Comparison of ENCODE assay signal across 18 cellular contexts in the genomic region with DNA sequence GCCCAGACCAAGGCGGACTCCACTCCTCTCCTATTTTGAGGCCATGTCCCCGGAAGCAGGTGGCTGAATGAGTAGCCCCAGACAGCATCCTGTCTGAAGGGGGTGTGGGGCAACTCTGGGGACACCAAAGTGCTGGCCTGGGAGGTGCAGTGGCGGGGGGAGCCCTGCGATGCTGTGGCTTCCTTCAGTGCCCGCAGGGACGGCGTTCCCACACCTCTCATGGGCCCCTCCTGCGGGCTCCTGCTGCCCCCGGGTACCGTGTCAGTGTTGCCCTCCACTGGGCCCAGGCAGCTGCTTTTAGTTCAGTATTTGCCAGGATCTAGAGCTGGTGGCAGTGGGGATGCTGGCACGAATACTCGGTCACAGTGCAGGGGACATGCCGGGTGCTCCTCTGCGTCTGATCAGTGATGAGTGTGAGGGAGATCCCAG. TPM values are rescaled to one million over a fixed set of nuclear protein-coding genes. Genes with fewer than 3 reads are reported as not detected.
"Had no signal": no experiment of that assay in that cellular context is flagged by ENCODE, and none has a peak within 500 bp of the region (broad histone marks: within the 10 kb centered on the region; RNA-seq: fewer than 3 reads in every experiment).

No MANE protein-coding gene starts in this region.

- ATAC-seq: heart left ventricle; left lobe of liver; stimulated activated naive CD8-positive, alpha-beta T cell treated with anti-CD3 and anti-CD28 coated beads, Interleukin-15, amount 100 ng/mL, for 72 hours; upper lobe of right lung had no signal

- H3K4me1 ChIP-seq: ascending aorta had no signal

- H3K27ac ChIP-seq: ascending aorta, heart left ventricle, ovary, testis, upper lobe of right lung had no signal

- H3K4me3 ChIP-seq: ascending aorta, heart left ventricle, ovary, testis, upper lobe of right lung had no signal

- H3K27me3 ChIP-seq: ascending aorta, ovary, testis had no signal

- H3K36me3 ChIP-seq: ovary, upper lobe of right lung had no signal

- FAIRE-seq: bronchial epithelial cell, colon, endothelial cell of umbilical vein, frontal cortex had no signal

- DNase-seq: activated CD4-positive, alpha-beta memory T cell treated with anti-CD3 and anti-CD28 coated beads for 36 hours; activated gamma-delta T cell; activated T-cell treated with anti-CD3 and anti-CD28 coated beads, Interleukin-2, amount 50 U/mL, for 48 hours; heart left ventricle; islet precursor cell; mammary epithelial cell; ovary; stimulated activated CD4-positive, alpha-beta T cell treated with anti-CD3 and anti-CD28 coated beads, Interleukin-4, amount 100 ng/mL, for 4 hours; stimulated activated naive CD8-positive, alpha-beta T cell treated with anti-CD3 and anti-CD28 coated beads, Interleukin-15, amount 100 ng/mL, for 72 hours; T-helper 9 cell; testis; upper lobe of right lung had no signal

- H3K9me3 ChIP-seq: ascending aorta, heart left ventricle, ovary, testis, upper lobe of right lung had no signal

RNA-seq across cellular contexts. Expression of gene FSCN2, which starts 5.5 kb away (rescaled TPM):
- total RNA-seq: ascending aorta had no signal
